7 cellular contexts compared by ENCODE assay signal in the genomic region with DNA sequence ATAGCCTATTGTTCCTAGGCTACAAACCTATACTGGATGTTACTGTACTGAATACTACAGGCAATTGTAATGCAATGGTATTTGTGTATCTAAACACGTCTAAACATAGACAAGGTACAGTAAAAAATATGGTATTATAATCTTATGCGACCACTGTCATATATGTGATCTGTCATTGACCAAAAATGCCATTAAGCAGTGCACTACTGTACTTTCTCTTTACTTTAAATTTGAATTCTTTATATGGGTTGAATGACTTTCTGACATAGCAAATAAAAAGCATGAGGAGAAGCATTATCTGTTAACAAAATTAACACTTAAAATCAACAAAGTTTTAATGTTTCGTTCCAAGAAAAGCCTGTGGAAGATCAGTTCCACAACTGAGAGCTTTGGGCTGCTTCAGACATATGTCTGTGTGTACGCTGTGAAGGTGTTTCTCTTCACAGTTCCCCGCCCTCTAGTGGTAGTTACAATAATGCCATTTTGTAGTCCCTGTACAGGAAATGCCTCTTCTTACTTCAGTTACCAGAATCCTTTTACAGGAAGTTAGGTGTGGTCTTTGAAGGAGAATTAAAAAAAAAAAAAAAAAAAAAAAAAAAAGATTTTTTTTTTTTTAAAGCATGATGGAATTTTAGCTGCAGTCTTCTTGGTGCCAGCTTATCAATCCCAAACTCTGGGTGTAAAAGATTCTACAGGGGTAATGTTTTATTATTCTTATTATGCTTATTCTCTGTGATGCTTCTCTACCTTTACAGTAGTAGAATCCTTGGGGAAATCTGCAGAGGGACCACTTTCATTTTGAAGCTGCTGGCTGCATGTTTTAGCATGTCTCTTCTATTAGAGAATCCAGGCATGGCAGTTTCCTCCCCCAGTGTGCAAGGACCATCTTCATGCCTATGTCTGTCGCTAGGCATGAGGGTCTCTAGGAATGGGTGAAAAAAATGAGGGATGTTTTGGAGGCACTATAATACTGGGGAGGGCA. TPM values are rescaled to one million over a fixed set of nuclear protein-coding genes. Genes with fewer than 3 reads are reported as not detected.
DNase-seq lines count a peak whose midpoint lies in the region; ATAC-seq, FAIRE-seq and TF ChIP-seq lines count a peak whose summit lies in the region.

No MANE protein-coding gene starts in this region.

- peaks cover 8% of the 10 kb centered on the region for H3K27me3 Mint-ChIP-seq in activated T-cell treated with anti-CD3 and anti-CD28 coated beads, Interleukin-2, amount 50 U/mL, for 4 hours (ENCODE audit: low read depth)

- peak; percentile 94 for FAIRE-seq in G401.6 (lab: Jason Lieb, UNC)

- ATAC-seq in GM21360 (IDR thresholded peaks at IDR 0.05; ENCODE audit: unreplicated experiment) (peak; percentile 100), HG03565 (IDR thresholded peaks at IDR 0.05; ENCODE audit: unreplicated experiment) (peak; percentile 100), gastroesophageal sphincter (peak; percentile 93)
- peak; percentile 99 to 100 for ATAC-seq in activated T-cell treated with anti-CD3 and anti-CD28 coated beads, Interleukin-2, amount 50 U/mL, for 4 hours

- peak; percentile 54 to 74 (median 71) for TF ChIP-seq CTCF in gastroesophageal sphincter (IDR thresholded peaks at IDR 0.05)

- DNase-seq in NCI-H510A (lab: John Stamatoyannopoulos, UW) (peak; percentile 51), occipital lobe (lab: John Stamatoyannopoulos, UW) (peak; percentile 11)
- DNase-seq in activated T-cell treated with anti-CD3 and anti-CD28 coated beads, Interleukin-2, amount 50 U/mL, for 4 hours, result no peak

- TF ChIP-seq EP300 in gastroesophageal sphincter (IDR thresholded peaks at IDR 0.05), result no peak

- H3K9me3 Mint-ChIP-seq in activated T-cell treated with anti-CD3 and anti-CD28 coated beads, Interleukin-2, amount 50 U/mL, for 4 hours, result no peaks in the 10 kb centered on the region

- no peak overlapping the region for H3K27ac ChIP-seq in gastroesophageal sphincter

- H3K9me3 ChIP-seq in gastroesophageal sphincter, result no peaks in the 10 kb centered on the region

- H3K4me1 ChIP-seq in gastroesophageal sphincter, result peaks cover 0 to 13% (median 0%) of the 10 kb centered on the region in 3 donors

- no peaks in the 10 kb centered on the region for H3K27me3 ChIP-seq in gastroesophageal sphincter

- H3K36me3 ChIP-seq in gastroesophageal sphincter, result no peaks in the 10 kb centered on the region

- 14 to 15% methylated on average over 4 to 6 of the region's 6 CpGs for WGBS in gastroesophageal sphincter (ENCODE audit: low coverage in 1 of 2), 2 donors

- no peaks in the 10 kb centered on the region for H3K36me3 Mint-ChIP-seq in activated T-cell treated with anti-CD3 and anti-CD28 coated beads, Interleukin-2, amount 50 U/mL, for 4 hours (ENCODE audit: insufficient read depth)

- H3K4me3 ChIP-seq in gastroesophageal sphincter, result peak overlapping the region; percentile 19 to 25

- no peak for TF ChIP-seq POLR2A in gastroesophageal sphincter (IDR thresholded peaks at IDR 0.05)

- no peaks in the 10 kb centered on the region for H3K4me1 Mint-ChIP-seq in activated T-cell treated with anti-CD3 and anti-CD28 coated beads, Interleukin-2, amount 50 U/mL, for 4 hours (ENCODE audit: low read depth)

- H3K4me3 Mint-ChIP-seq in activated T-cell treated with anti-CD3 and anti-CD28 coated beads, Interleukin-2, amount 50 U/mL, for 4 hours, result no peak overlapping the region

RNA-seq across cellular contexts. Expression of a gene that starts 54.5 kb away (rescaled TPM):
- total RNA-seq in activated T-cell treated with anti-CD3 and anti-CD28 coated beads, Interleukin-2, amount 50 U/mL, for 4 hours, result under 1 TPM in 1 of 3 donors, not detected in 2; 0.05 TPM
- total RNA-seq in gastroesophageal sphincter (1 to 10 TPM in 1 of 4 donors, under 1 TPM in 3; 0.12 to 1.3 (median 0.64) TPM), occipital lobe (219 TPM)

Comparison
In these comparisons a context has a peak if more than half of its experiments do, and no peak if none do; other contexts are left out.
1. RNA of a gene that starts 54.5 kb away (total RNA-seq): 219 TPM in occipital lobe (single experiment); 0.12 to 1.3 TPM in gastroesophageal sphincter and 0.05 TPM in activated T-cell treated with anti-CD3 and anti-CD28 coated beads, Interleukin-2, amount 50 U/mL, for 4 hours; every median in the first group is over 10 times any median in the second.
2. Peak in every context shown above with its lines, with median percentiles within 50 percentile points of each other: ATAC-seq.